In genomic region chr21:34867785-34868184, GRCh38 we compare ENCODE assay signal across 24 cellular contexts.
DNase-seq lines count a peak whose midpoint lies in the region; ATAC-seq, FAIRE-seq and TF ChIP-seq lines count a peak whose summit lies in the region.
"Had no signal": no experiment of that assay in that cellular context is flagged by ENCODE, and none has a peak within 500 bp of the region (broad histone marks: within the 10 kb centered on the region; RNA-seq: fewer than 3 reads in every experiment).

No MANE protein-coding gene starts in this region.

- TF ChIP-seq EP300 in GM12878 (IDR thresholded peaks at IDR 0.05; ENCODE audit: borderline replicate concordance in 1 of 2, control insufficient read depth in 1 of 2, low read depth in 2 of 2, low read length in 2 of 2), result no peak

- H3K36me3 Mint-ChIP-seq in activated T-cell treated with anti-CD3 and anti-CD28 coated beads, Interleukin-2, amount 50 U/mL, for 24 hours (ENCODE audit: low read depth), result peaks cover 96% of the 10 kb centered on the region
- H3K36me3 Mint-ChIP-seq in activated T-cell treated with anti-CD3 and anti-CD28 coated beads, Interleukin-2, amount 50 U/mL, for 72 hours (ENCODE audit: insufficient read depth in 2 of 2), result peaks cover 17 to 18% of the 10 kb centered on the region in 2 donors
- peaks cover 100% of the 10 kb centered on the region for H3K36me3 Mint-ChIP-seq in stimulated activated effector memory CD8-positive, alpha-beta T cell treated with anti-CD3 and anti-CD28 coated beads, Interleukin-12 subunit alpha, Interleukin-12 subunit beta, amount 100 ng/mL, for 72 hours
- peaks cover 6% of the 10 kb centered on the region for H3K36me3 Mint-ChIP-seq in T-helper 17 cell (ENCODE audit: low read depth)
- H3K36me3 Mint-ChIP-seq: neural progenitor cell had no signal

- intact Hi-C loops in GM12878 (cut with micrococcal nuclease; ENCODE audit: unreplicated experiment), result loop anchor here (5.0 kb wide), 3 partner anchors 60 to 225 kb away; no protein-coding TSS in a partner anchor

- no peaks in the 10 kb centered on the region for H3K9me3 ChIP-seq in Karpas-422 (ENCODE audit: low read length)
- no peaks in the 10 kb centered on the region for H3K9me3 ChIP-seq in GM12878 (replicated peaks; ENCODE audit: control insufficient read depth, insufficient read depth, low read length)
- no peaks in the 10 kb centered on the region for H3K9me3 ChIP-seq in T-helper 17 cell (ENCODE audit: control insufficient read depth, low read length, poor library complexity, severe bottlenecking)
- H3K9me3 ChIP-seq: SK-N-SH, spleen, vagina had no signal

- H3K79me2 ChIP-seq in Karpas-422 (ENCODE audit: low read length) (peaks cover 16% of the 10 kb centered on the region), GM12878 (ENCODE audit: control insufficient read depth, insufficient read depth, low read length) (no peaks in the 10 kb centered on the region)

- peak overlapping the region; percentile 81; the same call in 1 of the 2 replicates for H3K27ac ChIP-seq in Karpas-422 (ENCODE audit: low read length)
- H3K27ac ChIP-seq in GM12878 (ENCODE audit: control insufficient read depth, insufficient read depth), result no peak overlapping the region
- H3K27ac ChIP-seq: coronary artery, neural progenitor cell, spleen, vagina had no signal

- H3K27me3 Mint-ChIP-seq in activated T-cell treated with anti-CD3 and anti-CD28 coated beads, Interleukin-2, amount 50 U/mL, for 24 hours, result no peaks in the 10 kb centered on the region
- H3K27me3 Mint-ChIP-seq in activated T-cell treated with anti-CD3 and anti-CD28 coated beads, Interleukin-2, amount 50 U/mL, for 72 hours (ENCODE audit: low read depth), result no peaks in the 10 kb centered on the region
- no peaks in the 10 kb centered on the region for H3K27me3 Mint-ChIP-seq in T-helper 17 cell

- TF ChIP-seq RAD21 in GM12878 (IDR thresholded peaks at IDR 0.05; ENCODE audit: insufficient read depth, low read depth, low read length), result no peak

- POLR2A ChIA-PET in GM12878 (lab: Charles Lee), result no interaction called here

- SMC1A ChIA-PET in GM12878 (lab: Charles Lee; ENCODE audit: uncharacterized antibody, unreplicated experiment), result interaction anchor here (1.3 to 1.7 kb wide), 4 partner anchors 10 to 20 kb away, joined by 3 to 4 read pairs (median 3); no protein-coding TSS in a partner anchor

- H3K36me3 ChIP-seq in Karpas-422 (ENCODE audit: insufficient read depth, low read length) (no peaks in the 10 kb centered on the region), GM12878 (ENCODE audit: control insufficient read depth in 2 of 2, insufficient read depth in 2 of 2, low read length in 1 of 2) (no peaks in the 10 kb centered on the region; a peak in 1 of 4 replicates)
- H3K36me3 ChIP-seq: neural progenitor cell had no signal

- TF ChIP-seq POLR2A in GM12878 (IDR thresholded peaks at IDR 0.05; ENCODE audit: low read depth, low read length), result 0 out of 2 replicates have a peak, but pooled peaks have one; percentile 11

- H3K9ac ChIP-seq in Karpas-422 (ENCODE audit: low read length), result no peak overlapping the region
- H3K9ac ChIP-seq in GM12878 (ENCODE audit: control insufficient read depth, insufficient read depth, low read length), result no peak overlapping the region
- H3K9ac ChIP-seq: neural progenitor cell, SK-N-SH had no signal

- RAD21 ChIA-PET in GM12878 (lab: Charles Lee; ENCODE audit: unreplicated experiment), result interaction anchor here (1.2 kb wide), 1 partner anchor 24 kb away, joined by 3 read pairs; no protein-coding TSS in a partner anchor

- H3K4me1 ChIP-seq in Karpas-422 (ENCODE audit: low read length) (peaks cover 43% of the 10 kb centered on the region), GM12878 (ENCODE audit: control insufficient read depth, insufficient read depth, low read length) (peaks cover 29% of the 10 kb centered on the region)
- H3K4me1 ChIP-seq: neural progenitor cell had no signal

- H2AFZ ChIP-seq in Karpas-422 (ENCODE audit: low read length) (no peak overlapping the region), GM12878 (ENCODE audit: control insufficient read depth, low read depth, low read length) (no peak overlapping the region)
- H2AFZ ChIP-seq: neural progenitor cell had no signal

- DNase-seq in activated T-cell treated with anti-CD3 and anti-CD28 coated beads, Interleukin-2, amount 50 U/mL, for 24 hours, result no peak
- no peak for DNase-seq in activated T-cell treated with anti-CD3 and anti-CD28 coated beads, Interleukin-2, amount 50 U/mL, for 72 hours
- no peak for DNase-seq in Karpas-422
- no peak for DNase-seq in GM12878 (ENCODE audit: low read depth, low spot score)
- DNase-seq in stimulated activated effector memory CD8-positive, alpha-beta T cell treated with anti-CD3 and anti-CD28 coated beads, Interleukin-12 subunit alpha, Interleukin-12 subunit beta, amount 100 ng/mL, for 72 hours (ENCODE audit: low spot score in 2 of 2), result no peak
- no peak for DNase-seq in T-helper 17 cell
- no peak for DNase-seq in HCEC 1CT
- DNase-seq in retina, result no peak
- DNase-seq: activated effector memory CD4-positive, alpha-beta T cell treated with anti-CD3 and anti-CD28 coated beads, Interleukin-2, amount 50 U/mL, for 16 hours; amniotic stem cell; C1 segment of cervical spinal cord; KBM-7; NCI-H187; NCI-H345; SK-N-SH; spleen; substantia nigra had no signal

- no peak overlapping the region for H3K4me3 Mint-ChIP-seq in activated T-cell treated with anti-CD3 and anti-CD28 coated beads, Interleukin-2, amount 50 U/mL, for 24 hours
- peak overlapping the region in 1 of 2 donors; percentile 42 for H3K4me3 Mint-ChIP-seq in activated T-cell treated with anti-CD3 and anti-CD28 coated beads, Interleukin-2, amount 50 U/mL, for 72 hours
- no peak overlapping the region for H3K4me3 Mint-ChIP-seq in stimulated activated effector memory CD8-positive, alpha-beta T cell treated with anti-CD3 and anti-CD28 coated beads, Interleukin-12 subunit alpha, Interleukin-12 subunit beta, amount 100 ng/mL, for 72 hours
- no peak overlapping the region for H3K4me3 Mint-ChIP-seq in T-helper 17 cell
- H3K4me3 Mint-ChIP-seq: neural progenitor cell had no signal

- H3K27ac Mint-ChIP-seq in activated T-cell treated with anti-CD3 and anti-CD28 coated beads, Interleukin-2, amount 50 U/mL, for 24 hours, result peak overlapping the region; percentile 80
- H3K27ac Mint-ChIP-seq in activated T-cell treated with anti-CD3 and anti-CD28 coated beads, Interleukin-2, amount 50 U/mL, for 72 hours, result no peak overlapping the region
- H3K27ac Mint-ChIP-seq in stimulated activated effector memory CD8-positive, alpha-beta T cell treated with anti-CD3 and anti-CD28 coated beads, Interleukin-12 subunit alpha, Interleukin-12 subunit beta, amount 100 ng/mL, for 72 hours, result peak overlapping the region; percentile 86
- no peak overlapping the region for H3K27ac Mint-ChIP-seq in T-helper 17 cell
- H3K27ac Mint-ChIP-seq: neural progenitor cell, progenitor cell of endocrine pancreas had no signal

- peaks cover 66% of the 10 kb centered on the region for H3K4me1 Mint-ChIP-seq in activated T-cell treated with anti-CD3 and anti-CD28 coated beads, Interleukin-2, amount 50 U/mL, for 24 hours (ENCODE audit: low read depth)
- peaks cover 64% of the 10 kb centered on the region for H3K4me1 Mint-ChIP-seq in activated T-cell treated with anti-CD3 and anti-CD28 coated beads, Interleukin-2, amount 50 U/mL, for 72 hours (ENCODE audit: low read depth)
- peaks cover 70% of the 10 kb centered on the region for H3K4me1 Mint-ChIP-seq in stimulated activated effector memory CD8-positive, alpha-beta T cell treated with anti-CD3 and anti-CD28 coated beads, Interleukin-12 subunit alpha, Interleukin-12 subunit beta, amount 100 ng/mL, for 72 hours
- H3K4me1 Mint-ChIP-seq in T-helper 17 cell, result peaks cover 39% of the 10 kb centered on the region

- no peak for FAIRE-seq in GM12878 (lab: Jason Lieb, UNC)
- FAIRE-seq: bronchial epithelial cell, G401.6 had no signal

- no peaks in the 10 kb centered on the region for H3K9me3 Mint-ChIP-seq in activated T-cell treated with anti-CD3 and anti-CD28 coated beads, Interleukin-2, amount 50 U/mL, for 24 hours
- H3K9me3 Mint-ChIP-seq in activated T-cell treated with anti-CD3 and anti-CD28 coated beads, Interleukin-2, amount 50 U/mL, for 72 hours, result no peaks in the 10 kb centered on the region
- no peaks in the 10 kb centered on the region for H3K9me3 Mint-ChIP-seq in stimulated activated effector memory CD8-positive, alpha-beta T cell treated with anti-CD3 and anti-CD28 coated beads, Interleukin-12 subunit alpha, Interleukin-12 subunit beta, amount 100 ng/mL, for 72 hours
- H3K9me3 Mint-ChIP-seq: neural progenitor cell had no signal

- no peak for ATAC-seq in activated T-cell treated with anti-CD3 and anti-CD28 coated beads, Interleukin-2, amount 50 U/mL, for 72 hours (replicated peaks in 1 of 2)
- ATAC-seq in GM12878, result no peak
- no peak for ATAC-seq in stimulated activated effector memory CD8-positive, alpha-beta T cell treated with anti-CD3 and anti-CD28 coated beads, Interleukin-12 subunit alpha, Interleukin-12 subunit beta, amount 100 ng/mL, for 72 hours
- no peak for ATAC-seq in T-helper 17 cell
- ATAC-seq: activated CD4-positive, CD25-positive, alpha-beta regulatory T cell treated with anti-CD3 and anti-CD28 coated beads, Interleukin-2, amount 50 U/mL, for 24 hours had no signal

- H3K27me3 ChIP-seq in Karpas-422 (ENCODE audit: low read length), result no peaks in the 10 kb centered on the region
- H3K27me3 ChIP-seq in GM12878 (replicated peaks in 1 of 2; ENCODE audit: control insufficient read depth in 2 of 2, insufficient read depth in 2 of 2, low read length in 1 of 2), result no peaks in the 10 kb centered on the region
- H3K27me3 ChIP-seq: spleen, vagina had no signal

- H3K4me3 ChIP-seq in Karpas-422 (ENCODE audit: low read length), result no peak overlapping the region
- no peak overlapping the region for H3K4me3 ChIP-seq in GM12878
- H3K4me3 ChIP-seq: coronary artery, neural progenitor cell, spleen, vagina had no signal

- no peak overlapping the region for H3K4me2 ChIP-seq in Karpas-422 (ENCODE audit: low read depth, low read length, poor library complexity, severe bottlenecking)
- H3K4me2 ChIP-seq in GM12878 (ENCODE audit: control insufficient read depth, insufficient read depth), result no peak overlapping the region
- H3K4me2 ChIP-seq: neural progenitor cell, SK-N-SH had no signal

- no peak for TF ChIP-seq CTCF in GM12878 (IDR thresholded peaks at IDR 0.05 in 2 of 3, conservative IDR thresholded peaks at IDR 0.05 in 1 of 3; ENCODE audit: control insufficient read depth in 2 of 3, extremely low read depth in 1 of 3, insufficient read depth in 1 of 3, low read depth in 3 of 3, low read length in 3 of 3)

- CTCF ChIA-PET in GM12878 (lab: Yijun Ruan, JAX), result interaction anchor here (0.6 to 1.1 kb wide), 2 partner anchors 11 to 64 kb away, joined by 3 read pairs; no protein-coding TSS in a partner anchor

- no peaks in the 10 kb centered on the region for H3K9me2 ChIP-seq in Karpas-422 (replicated peaks; ENCODE audit: insufficient read depth, low read length)
- H3K9me2 ChIP-seq: SK-N-SH had no signal

- in situ Hi-C loops in GM12878 (cut with MboI), result loop anchor here (10.0 to 25.0 kb wide), 3 partner anchors 57 to 1605 kb away; partner anchors contain the start of gene IL10RB

- BruUV-seq in GM12878 (replicated peaks; lab: Mats Ljungman, UMichigan), result no TSS peak

- H4K20me1 ChIP-seq in Karpas-422 (ENCODE audit: insufficient read depth, low read depth, low read length), result no peaks in the 10 kb centered on the region
- H4K20me1 ChIP-seq in GM12878 (ENCODE audit: control insufficient read depth, insufficient read depth), result no peaks in the 10 kb centered on the region

- WGBS in GM12878 (ENCODE audit: insufficient coverage, insufficient replicate concordance, low lambda C conversion rate, missing lambda C conversion rate), result 98% methylated on average over 4 of the region's 4 CpGs

Comparison
In these comparisons a context has a peak if more than half of its experiments do, and no peak if none do; other contexts are left out.
1. H3K27ac Mint-ChIP-seq: peak in activated T-cell treated with anti-CD3 and anti-CD28 coated beads, Interleukin-2, amount 50 U/mL, for 24 hours (single experiment) and stimulated activated effector memory CD8-positive, alpha-beta T cell treated with anti-CD3 and anti-CD28 coated beads, Interleukin-12 subunit alpha, Interleukin-12 subunit beta, amount 100 ng/mL, for 72 hours (single experiment); none in activated T-cell treated with anti-CD3 and anti-CD28 coated beads, Interleukin-2, amount 50 U/mL, for 72 hours (single experiment) and T-helper 17 cell (single experiment).